26 cellular contexts compared by ENCODE assay signal in the genomic region with DNA sequence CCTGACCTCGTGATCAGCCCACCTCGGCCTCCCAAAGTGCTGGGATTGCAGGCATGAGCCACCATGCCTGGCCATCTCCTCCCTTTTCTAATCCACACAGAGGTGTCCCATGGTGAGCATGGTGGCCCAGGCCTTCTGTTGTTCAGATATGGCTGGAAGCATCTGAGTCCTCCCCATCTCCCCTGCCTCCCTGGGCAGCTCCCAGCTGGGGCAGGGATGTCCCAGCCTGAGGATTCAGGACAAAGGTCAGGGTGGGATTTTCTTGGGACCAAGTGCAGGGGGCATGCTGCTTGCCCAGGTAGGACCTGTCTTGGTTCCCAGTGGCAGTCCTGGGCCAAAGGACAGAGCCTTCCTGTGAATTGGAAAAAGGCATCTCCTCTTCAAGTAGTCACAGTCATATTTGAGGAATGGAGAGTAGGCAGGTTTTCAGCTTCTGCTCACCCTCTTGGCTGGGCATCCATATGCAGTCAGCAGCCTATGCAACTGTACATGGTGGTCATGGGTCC. TPM values are rescaled to one million over a fixed set of nuclear protein-coding genes. Genes with fewer than 3 reads are reported as not detected.
"Had no signal": no experiment of that assay in that cellular context is flagged by ENCODE, and none has a peak within 500 bp of the region (broad histone marks: within the 10 kb centered on the region; RNA-seq: fewer than 3 reads in every experiment).

No MANE protein-coding gene starts in this region.

- H3K36me3 ChIP-seq: ovary, right atrium auricular region, right lobe of liver, thoracic aorta, upper lobe of right lung had no signal

- H3K27ac ChIP-seq: left lung, ovary, right atrium auricular region, right lobe of liver, skin epidermis, thoracic aorta, tibial artery, upper lobe of right lung had no signal

- H3K4me3 ChIP-seq: left lung, lung, mucosa of descending colon, ovary, right atrium auricular region, right lobe of liver, skin epidermis, thoracic aorta, tibial artery, upper lobe of right lung had no signal

- H3K27me3 ChIP-seq: ovary, right atrium auricular region, right lobe of liver, upper lobe of right lung had no signal

- H3K4me1 ChIP-seq: right atrium auricular region, right lobe of liver, tibial artery, upper lobe of right lung had no signal

- DNase-seq: hippocampal formation; left colon; left lung; mesendoderm; midbrain; mucosa of descending colon; naive thymus-derived CD8-positive, alpha-beta T cell; nucleus accumbens; ovary; stimulated activated CD4-positive, alpha-beta T cell treated with anti-CD3 and anti-CD28 coated beads, Interleukin-12 subunit alpha, Interleukin-12 subunit beta, amount 100 ng/mL, for 4 hours; stimulated activated CD4-positive, alpha-beta T cell treated with anti-CD3 and anti-CD28 coated beads, Interleukin-15, amount 100 ng/mL, for 24 hours; stimulated activated CD4-positive, alpha-beta T cell treated with anti-CD3 and anti-CD28 coated beads, Interleukin-2, amount 100 ng/mL, for 24 hours; stimulated activated CD4-positive, alpha-beta T cell treated with anti-CD3 and anti-CD28 coated beads, Interleukin-4, amount 100 ng/mL, for 24 hours; stimulated activated naive CD4-positive, alpha-beta T cell treated with Interleukin-2 at 50 U/mL for 16 hours; stimulated activated naive CD8-positive, alpha-beta T cell treated with anti-CD3 and anti-CD28 coated beads, Interleukin-15, amount 100 ng/mL, for 72 hours; tibial artery; trophoblast cell; upper lobe of right lung had no signal

- H3K9me3 ChIP-seq: left lung, mucosa of descending colon, ovary, right atrium auricular region, right lobe of liver, thoracic aorta, tibial artery, upper lobe of right lung had no signal

RNA-seq across cellular contexts. Expression of a gene that starts 10.8 kb away (rescaled TPM):
- total RNA-seq: naive thymus-derived CD8-positive, alpha-beta T cell; neural crest cell; progenitor cell of endocrine pancreas; pulmonary artery endothelial cell had no signal
- polyA plus RNA-seq: naive thymus-derived CD8-positive, alpha-beta T cell had no signal
